8 cellular contexts compared by ENCODE assay signal in the genomic region with DNA sequence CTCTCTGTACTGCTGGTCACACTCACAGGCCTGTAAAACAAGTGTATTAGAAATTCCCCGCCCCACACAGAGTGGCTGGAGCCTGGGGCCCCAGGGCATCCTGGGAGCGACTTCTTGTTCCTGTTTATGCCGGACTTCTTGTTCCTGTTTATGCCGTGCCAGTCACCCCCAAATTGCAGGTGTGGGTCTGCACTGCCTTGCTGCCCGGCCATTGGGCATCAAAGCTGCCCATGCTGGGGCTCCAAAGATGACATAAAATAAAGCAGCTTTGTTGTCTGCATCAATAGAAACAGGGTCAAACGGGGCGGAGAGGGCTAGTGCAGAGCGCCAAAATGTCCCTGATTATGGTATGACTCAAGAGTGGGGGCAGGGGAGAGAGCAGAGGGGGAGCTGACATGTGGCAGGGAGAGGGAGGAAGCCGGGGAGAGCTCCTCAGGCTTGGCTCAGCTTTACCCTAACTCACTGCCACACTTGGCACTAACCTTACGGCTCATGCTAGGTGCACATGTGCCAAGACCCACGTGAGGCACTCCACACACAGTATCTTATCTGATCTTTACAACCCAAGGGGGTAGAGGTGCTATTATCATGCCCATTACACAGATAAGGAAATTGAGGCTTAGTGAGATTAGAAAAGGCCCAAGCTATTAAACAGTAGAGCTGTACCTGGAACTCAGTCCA.
DNase-seq lines count a peak whose midpoint lies in the region; ATAC-seq and TF ChIP-seq lines count a peak whose summit lies in the region.

No MANE protein-coding gene starts in this region.

- no peaks in the 10 kb centered on the region for H3K9me3 ChIP-seq in SJSA1 (replicated peaks)
- no peaks in the 10 kb centered on the region for H3K9me3 ChIP-seq in naive thymus-derived CD4-positive, alpha-beta T cell (ENCODE audit: control insufficient read depth in 2 of 3, low read length in 3 of 3)

- peaks cover 60% of the 10 kb centered on the region for H3K4me1 ChIP-seq in SJSA1 (replicated peaks)
- peaks cover 77 to 98% of the 10 kb centered on the region in 2 donors for H3K4me1 ChIP-seq in naive thymus-derived CD4-positive, alpha-beta T cell (ENCODE audit: control insufficient read depth in 2 of 2, insufficient read depth in 2 of 2, low read length in 2 of 2)

- H3K4me3 ChIP-seq in SJSA1 = peak overlapping the region; percentile 14; the same call in 1 of the 2 replicates
- peak overlapping the region in 30 of 59 donors; percentile 1 to 44 (median 26) for H3K4me3 ChIP-seq in dorsolateral prefrontal cortex
- peak overlapping the region; percentile 38 for H3K4me3 ChIP-seq in naive thymus-derived CD4-positive, alpha-beta T cell (ENCODE audit: low read length)

- H3K27ac Mint-ChIP-seq in naive thymus-derived CD4-positive, alpha-beta T cell = peak overlapping the region; percentile 26 to 94 (median 75)

- H3K9me3 Mint-ChIP-seq in naive thymus-derived CD4-positive, alpha-beta T cell = no peaks in the 10 kb centered on the region

- H3K36me3 Mint-ChIP-seq in naive thymus-derived CD4-positive, alpha-beta T cell = peaks cover 0 to 16% (median 0%) of the 10 kb centered on the region in 5 donors

- intact Hi-C loops in dorsolateral prefrontal cortex (cut with DNase I) = loop anchor here (5.0 to 10.0 kb wide), 4 partner anchors 96 to 369 kb away; a partner anchor contains a TSS
- intact Hi-C loops in naive thymus-derived CD4-positive, alpha-beta T cell (cut with micrococcal nuclease) = loop anchor here in 1 of 2 donors (1.0 kb wide), 1 partner anchor 8 kb away; no protein-coding TSS in a partner anchor

- DNase-seq in DMS 273 (lab: John Stamatoyannopoulos, UW; ENCODE audit: unreplicated experiment) (peak; percentile 76), SJSA1 (ENCODE audit: low read depth in 1 of 2, low spot score in 2 of 2) (peak; percentile 74 to 82), dorsolateral prefrontal cortex (peak; percentile 23 to 98 (median 91)), NCI-H526 (lab: John Stamatoyannopoulos, UW) (no peak), NCI-H187 treated with DMSO at 0.1 percent for 48 hours (lab: John Stamatoyannopoulos, UW) (no peak)
- DNase-seq in naive thymus-derived CD4-positive, alpha-beta T cell = no peak

- peak overlapping the region; percentile 5 to 72 (median 26) for H3K4me3 Mint-ChIP-seq in naive thymus-derived CD4-positive, alpha-beta T cell

- peak in 5 of 56 donors; percentile 9 to 27 (median 21) for TF ChIP-seq CTCF in dorsolateral prefrontal cortex (IDR thresholded peaks at IDR 0.05 in 54 of 56, conservative IDR thresholded peaks at IDR 0.05 in 2 of 56; ENCODE audit: low read depth in 1 of 56, partially characterized antibody in 56 of 56)

- CTCF ChIA-PET in naive thymus-derived CD4-positive, alpha-beta T cell (lab: Charles Lee) = interaction anchor here (0.5 to 1.3 kb wide), 5 partner anchors 10 to 73 kb away, joined by 3 to 6 read pairs (median 4); no protein-coding TSS in a partner anchor

- POLR2A ChIA-PET in naive thymus-derived CD4-positive, alpha-beta T cell (lab: Charles Lee) = interaction anchor here (0.6 to 0.9 kb wide), 3 partner anchors 10 to 39 kb away, joined by 4 to 9 read pairs (median 4); no protein-coding TSS in a partner anchor

- no peaks in the 10 kb centered on the region for H3K27me3 Mint-ChIP-seq in naive thymus-derived CD4-positive, alpha-beta T cell

- peaks cover 75 to 100% (median 96%) of the 10 kb centered on the region in 7 donors for H3K4me1 Mint-ChIP-seq in naive thymus-derived CD4-positive, alpha-beta T cell

- H3K27ac ChIP-seq in SJSA1 = peak overlapping the region; percentile 36
- H3K27ac ChIP-seq in dorsolateral prefrontal cortex = peak overlapping the region in 58 of 59 donors; percentile 60 to 98 (median 93)
- H3K27ac ChIP-seq in naive thymus-derived CD4-positive, alpha-beta T cell (ENCODE audit: low read depth, low read length) = peak overlapping the region; percentile 16

- H3K27me3 ChIP-seq in SJSA1 (replicated peaks) = no peaks in the 10 kb centered on the region
- no peaks in the 10 kb centered on the region for H3K27me3 ChIP-seq in dorsolateral prefrontal cortex
- no peaks in the 10 kb centered on the region for H3K27me3 ChIP-seq in naive thymus-derived CD4-positive, alpha-beta T cell (ENCODE audit: control insufficient read depth in 2 of 2, insufficient read depth in 2 of 2, low read length in 2 of 2)

- H3K36me3 ChIP-seq in SJSA1 = no peaks in the 10 kb centered on the region
- no peaks in the 10 kb centered on the region for H3K36me3 ChIP-seq in naive thymus-derived CD4-positive, alpha-beta T cell (ENCODE audit: control insufficient read depth in 2 of 3, insufficient read depth in 3 of 3, low read length in 3 of 3)

- ATAC-seq in GM19372 (IDR thresholded peaks at IDR 0.05; ENCODE audit: low read depth, unreplicated experiment) = peak; percentile 80
- ATAC-seq in HG03432 (IDR thresholded peaks at IDR 0.05; ENCODE audit: unreplicated experiment) = peak; percentile 70
- peak; percentile 45 for ATAC-seq in naive thymus-derived CD4-positive, alpha-beta T cell

Comparison
In these comparisons a context has a peak if more than half of its experiments do, and no peak if none do; other contexts are left out.
1. DNase-seq: peak in DMS 273 (single experiment), SJSA1 (2 of 2) and dorsolateral prefrontal cortex (10 of 10); none in naive thymus-derived CD4-positive, alpha-beta T cell (0 of 9), NCI-H526 (0 of 2) and NCI-H187 treated with DMSO at 0.1 percent for 48 hours (single experiment).
2. H3K27ac ChIP-seq: peak in every context shown above with its lines; median percentile 93 in dorsolateral prefrontal cortex; 36 in SJSA1; 16 in naive thymus-derived CD4-positive, alpha-beta T cell.
3. Peak in every context shown above with its lines, with median percentiles within 50 percentile points of each other: ATAC-seq and H3K4me3 ChIP-seq.